Comparison of ENCODE assay signal across 20 cellular contexts in the genomic region with DNA sequence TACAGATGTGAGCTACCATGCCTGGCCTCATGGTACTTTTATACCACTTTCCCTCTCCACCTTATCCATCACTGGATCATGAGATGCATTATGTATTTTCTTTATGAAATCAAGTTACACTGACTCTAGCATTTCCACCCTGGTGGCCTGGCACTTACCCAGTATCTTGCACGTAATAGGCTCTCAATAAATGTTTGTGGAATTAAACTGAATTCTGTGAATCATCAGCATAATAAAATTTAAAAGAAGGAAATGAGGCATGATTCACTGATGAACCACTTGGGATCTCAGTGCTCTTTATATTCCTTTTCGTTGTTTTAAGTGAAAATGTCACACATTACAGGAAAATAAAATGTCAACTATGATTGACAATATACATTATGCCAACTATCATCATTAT. TPM values are rescaled to one million over a fixed set of nuclear protein-coding genes. Genes with fewer than 3 reads are reported as not detected.
DNase-seq lines count a peak whose midpoint lies in the region; ATAC-seq, FAIRE-seq and TF ChIP-seq lines count a peak whose summit lies in the region.
"Had no signal": no experiment of that assay in that cellular context is flagged by ENCODE, and none has a peak within 500 bp of the region (broad histone marks: within the 10 kb centered on the region; RNA-seq: fewer than 3 reads in every experiment).

No MANE protein-coding gene starts in this region.

- ATAC-seq in GM21447 (IDR thresholded peaks at IDR 0.05; ENCODE audit: unreplicated experiment) (no peak), GM18868 (IDR thresholded peaks at IDR 0.05; ENCODE audit: unreplicated experiment) (no peak), HG02763 (IDR thresholded peaks at IDR 0.05; ENCODE audit: unreplicated experiment) (no peak)

- peak overlapping the region; percentile 34 for H3K27ac ChIP-seq in hepatocyte
- H3K27ac ChIP-seq: KMS-11, tibial artery had no signal

- no peak overlapping the region for H3K4me3 ChIP-seq in bronchial epithelial cell (ENCODE audit: low read depth, low read length)
- no peak overlapping the region for H3K4me3 ChIP-seq in hepatocyte
- H3K4me3 ChIP-seq: BLaER1 treated with 17β-estradiol and CSF1 and Interleukin-3, amounts not matched to agents 10 nM and 100 nM; tibial artery had no signal

- H2AFZ ChIP-seq in hepatocyte, result no peak overlapping the region

- peak; percentile 76 for DNase-seq in AG08395 (ENCODE audit: low spot score)
- peak; percentile 95 for DNase-seq in M059J (ENCODE audit: low read depth)
- peak; percentile 55 for DNase-seq in bronchial epithelial cell (ENCODE audit: low read depth)
- DNase-seq in hepatocyte (ENCODE audit: low spot score), result no peak
- no peak for DNase-seq in stimulated activated CD4-positive, alpha-beta T cell treated with anti-CD3 and anti-CD28 coated beads, Interleukin-4, amount 100 ng/mL, for 1 hour
- DNase-seq: activated CD4-positive, alpha-beta memory T cell treated with anti-CD3 and anti-CD28 coated beads for 36 hours; erythroblast; midbrain; NCI-H146; NCI-H526; occipital lobe; RPMI8226; stimulated activated CD4-positive, alpha-beta T cell treated with anti-CD3 and anti-CD28 coated beads, Interleukin-12 subunit alpha, Interleukin-12 subunit beta, amount 100 ng/mL, for 4 hours; tibial artery had no signal

- H3K9me3 ChIP-seq in hepatocyte (ENCODE audit: low read depth), result no peaks in the 10 kb centered on the region
- H3K9me3 ChIP-seq: tibial artery had no signal

- WGBS in hepatocyte (ENCODE audit: low lambda C conversion rate, missing lambda C conversion rate), result 93% methylated on average over 2 of the region's 2 CpGs

- H3K4me1 ChIP-seq in hepatocyte (ENCODE audit: insufficient read depth), result peaks cover 39% of the 10 kb centered on the region

- H3K4me2 ChIP-seq in hepatocyte, result no peak overlapping the region
- H3K4me2 ChIP-seq: KMS-11 had no signal

- TF ChIP-seq CTCF in bronchial epithelial cell (IDR thresholded peaks at IDR 0.05; ENCODE audit: insufficient read depth, low read length, severe bottlenecking), result no peak
- no peak for TF ChIP-seq CTCF in hepatocyte (IDR thresholded peaks at IDR 0.05; ENCODE audit: poor library complexity)

- no peaks in the 10 kb centered on the region for H4K20me1 ChIP-seq in hepatocyte (ENCODE audit: insufficient read depth, poor library complexity, severe bottlenecking)
- H4K20me1 ChIP-seq: BLaER1 treated with 17β-estradiol and CSF1 and Interleukin-3, amounts not matched to agents 10 nM and 100 nM had no signal

- peaks cover 3% of the 10 kb centered on the region for H3K27me3 ChIP-seq in bronchial epithelial cell (ENCODE audit: control insufficient read depth, insufficient read depth, low read length)
- H3K27me3 ChIP-seq in hepatocyte, result no peaks in the 10 kb centered on the region
- H3K27me3 ChIP-seq: BLaER1 treated with 17β-estradiol and CSF1 and Interleukin-3, amounts not matched to agents 10 nM and 100 nM; tibial artery had no signal

- H3K79me2 ChIP-seq in hepatocyte, result no peaks in the 10 kb centered on the region

- H3K9me2 ChIP-seq in hepatocyte (replicated peaks; ENCODE audit: insufficient read depth), result no peaks in the 10 kb centered on the region

- FAIRE-seq in bronchial epithelial cell (lab: Jason Lieb, UNC), result no peak
- FAIRE-seq: G401.6 had no signal

- H3K36me3 ChIP-seq in bronchial epithelial cell (ENCODE audit: control insufficient read depth, insufficient read depth, low read length), result no peaks in the 10 kb centered on the region
- H3K36me3 ChIP-seq in hepatocyte (replicated peaks; ENCODE audit: insufficient read depth, low read depth), result no peaks in the 10 kb centered on the region
- H3K36me3 ChIP-seq: BLaER1 treated with 17β-estradiol and CSF1 and Interleukin-3, amounts not matched to agents 10 nM and 100 nM; tibial artery had no signal

RNA-seq across cellular contexts. Expression of gene ADM, which starts 25.1 kb away (rescaled TPM):
- 283 and 361 TPM in 2 replicates for total RNA-seq in M059J (2014; rRNA removed; shearing (Covaris generic))
- total RNA-seq in bronchial epithelial cell (169 and 210 TPM in 2 replicates), hepatocyte (74.1 and 87.8 TPM in 2 replicates)
- 84.6 and 90.3 TPM in 2 replicates for polyA plus RNA-seq in hepatocyte

RNA-seq across cellular contexts. Expression of gene SBF2, which starts 35.9 kb away (rescaled TPM):
- total RNA-seq in M059J (2014; rRNA removed; shearing (Covaris generic)), result 19.2 and 30.5 TPM in 2 replicates
- total RNA-seq in bronchial epithelial cell (24.0 and 25.3 TPM in 2 replicates), hepatocyte (74.4 and 83.2 TPM in 2 replicates)
- polyA plus RNA-seq in hepatocyte, result 25.7 and 32.7 TPM in 2 replicates

Comparison
In these comparisons a context has a peak if more than half of its experiments do, and no peak if none do; other contexts are left out.
1. DNase-seq: peak in AG08395 (single experiment), M059J (single experiment) and bronchial epithelial cell (single experiment); none in hepatocyte (single experiment) and stimulated activated CD4-positive, alpha-beta T cell treated with anti-CD3 and anti-CD28 coated beads, Interleukin-4, amount 100 ng/mL, for 1 hour (single experiment).